In the genomic region with DNA sequence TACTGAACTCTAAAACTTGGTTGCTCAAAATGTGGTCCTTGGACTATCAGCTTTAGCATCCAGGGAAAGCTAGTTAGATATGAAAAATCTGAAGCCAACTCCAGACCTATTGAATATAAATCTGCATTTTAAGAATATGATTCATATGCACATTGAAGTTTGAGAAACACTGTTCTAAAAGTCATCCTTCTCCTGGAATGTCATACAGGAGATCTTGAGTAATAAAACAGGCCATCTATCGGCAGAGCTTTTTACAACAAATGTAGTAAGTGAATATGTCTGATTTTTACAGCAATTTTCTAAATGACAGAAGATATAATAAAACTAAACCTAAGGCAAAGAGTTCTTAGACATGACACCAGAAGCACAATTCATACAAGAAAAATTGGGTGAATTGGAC, we compare ENCODE assay signal across 19 cellular contexts.
"Had no signal": no experiment of that assay in that cellular context is flagged by ENCODE, and none has a peak within 500 bp of the region (broad histone marks: within the 10 kb centered on the region; RNA-seq: fewer than 3 reads in every experiment).

No MANE protein-coding gene starts in this region.

- H3K27ac ChIP-seq: colonic mucosa, SJSA1 had no signal

- H3K4me3 Mint-ChIP-seq: activated CD8-positive, alpha-beta T cell treated with anti-CD3 and anti-CD28 coated beads for 36 hours; activated T-cell treated with anti-CD3 and anti-CD28 coated beads, Interleukin-2, amount 50 U/mL, for 72 hours; T-helper 1 cell treated with Interleukin-12 subunit alpha and Interleukin-12 subunit beta and Interleukin-4 antibody, amounts not matched to agents 30 μg/mL and 1 μg/mL, for 36 hours had no signal

- H3K4me3 ChIP-seq: colonic mucosa, SJSA1 had no signal

- H3K27ac Mint-ChIP-seq: activated CD8-positive, alpha-beta T cell treated with anti-CD3 and anti-CD28 coated beads for 36 hours; activated T-cell treated with anti-CD3 and anti-CD28 coated beads, Interleukin-2, amount 50 U/mL, for 72 hours; activated T-helper 2 cell treated with anti-CD3 and anti-CD28 coated beads, Interferon-gamma antibody, Interleukin-2, Interleukin-4, amounts not matched to agents 10 μg/mL and 5 μg/mL and 100 μg/mL, durations not matched to agents 14 hours and 24 hours and 36 hours; T-helper 1 cell treated with Interleukin-12 subunit alpha and Interleukin-12 subunit beta and Interleukin-4 antibody, amounts not matched to agents 30 μg/mL and 1 μg/mL, for 36 hours had no signal

- H3K9me3 Mint-ChIP-seq: activated CD8-positive, alpha-beta T cell treated with anti-CD3 and anti-CD28 coated beads for 36 hours; activated T-helper 2 cell treated with anti-CD3 and anti-CD28 coated beads, Interferon-gamma antibody, Interleukin-2, Interleukin-4, amounts not matched to agents 10 μg/mL and 5 μg/mL and 100 μg/mL, durations not matched to agents 14 hours and 24 hours and 36 hours; T-helper 1 cell treated with Interleukin-12 subunit alpha and Interleukin-12 subunit beta and Interleukin-4 antibody, amounts not matched to agents 30 μg/mL and 1 μg/mL, for 36 hours had no signal

- DNase-seq: activated CD4-positive, alpha-beta T cell treated with anti-CD3 and anti-CD28 coated beads for 4 hours; activated CD8-positive, alpha-beta memory T cell treated with anti-CD3 and anti-CD28 coated beads, Interleukin-2, amount 50 U/mL, for 4 hours; activated CD8-positive, alpha-beta T cell treated with anti-CD3 and anti-CD28 coated beads for 36 hours; activated naive CD4-positive, alpha-beta T cell treated with anti-CD3 and anti-CD28 coated beads, Interleukin-2, amount 50 U/mL, for 16 hours; activated T-cell treated with anti-CD3 and anti-CD28 coated beads, Interleukin-2, amount 50 U/mL, for 72 hours; amygdala; cerebellar nuclear complex; colonic mucosa; NCI-H1105 treated with DMSO at 0.1 percent for 48 hours; NCI-H1436 treated with DMSO at 0.1 percent for 48 hours; NCI-H187; NCI-H2081 treated with DMSO at 0.1 percent for 48 hours; NCI-H446; NCI-H524; SHP77; SW 1271 had no signal

- H3K9me3 ChIP-seq: colonic mucosa, SJSA1 had no signal

- H3K36me3 ChIP-seq: colonic mucosa, SJSA1 had no signal

- H3K4me1 ChIP-seq: colonic mucosa, SJSA1 had no signal

- H3K27me3 ChIP-seq: colonic mucosa, SJSA1 had no signal
